In genomic region chr17:34465756-34466155, GRCh38 we compare ENCODE assay signal across 25 cellular contexts.
DNase-seq lines count a peak whose midpoint lies in the region; ATAC-seq, FAIRE-seq and TF ChIP-seq lines count a peak whose summit lies in the region.
"Had no signal": no experiment of that assay in that cellular context is flagged by ENCODE, and none has a peak within 500 bp of the region (broad histone marks: within the 10 kb centered on the region; RNA-seq: fewer than 3 reads in every experiment).

No MANE protein-coding gene starts in this region.

- H3K36me3 ChIP-seq in HEK293 (ENCODE audit: control insufficient read depth in 2 of 2, insufficient read depth in 1 of 2, low read length in 2 of 2) (no peaks in the 10 kb centered on the region), K562 (ENCODE audit: control insufficient read depth, insufficient read depth, low read length) (no peaks in the 10 kb centered on the region)
- H3K36me3 ChIP-seq in CD4-positive, alpha-beta memory T cell (ENCODE audit: insufficient read depth, low read length) = no peaks in the 10 kb centered on the region
- H3K36me3 ChIP-seq: Peyer's patch had no signal

- peaks cover 38% of the 10 kb centered on the region for H3K27me3 Mint-ChIP-seq in neural crest cell (ENCODE audit: low read depth)
- H3K27me3 Mint-ChIP-seq in CD4-positive, alpha-beta memory T cell = peaks cover 24 to 30% of the 10 kb centered on the region in 2 donors

- no peaks in the 10 kb centered on the region; the same call in 1 of the 2 replicates for H4K20me1 ChIP-seq in K562 (replicated peaks; ENCODE audit: control insufficient read depth, insufficient read depth, low read length)

- POLR2A ChIA-PET in HEK293 (lab: Yijun Ruan, JAX) = no interaction called here
- POLR2A ChIA-PET in K562 (lab: Yijun Ruan, JAX) = interaction anchor here (0.7 kb wide), 1 partner anchor 12 kb away, joined by 3 read pairs; no protein-coding TSS in a partner anchor
- POLR2A ChIA-PET in CD4-positive, alpha-beta memory T cell (lab: Charles Lee; ENCODE audit: partially characterized antibody) = no interaction called here

- peaks cover 2 to 35% of the 10 kb centered on the region in 2 experiments; a peak in 1 of 5 replicates for H3K27me3 ChIP-seq in K562 (ENCODE audit: control insufficient read depth in 2 of 2, insufficient read depth in 2 of 2, low read length in 2 of 2)
- H3K27me3 ChIP-seq in CD4-positive, alpha-beta memory T cell (ENCODE audit: insufficient read depth, low read length) = no peaks in the 10 kb centered on the region
- H3K27me3 ChIP-seq: Peyer's patch had no signal

- no peak for TF ChIP-seq EP300 in K562 (IDR thresholded peaks at IDR 0.05; ENCODE audit: low read length)

- no peak for TF ChIP-seq RAD21 in K562 (CRISPR knock-in tag; conservative IDR thresholded peaks at IDR 0.05 in 1 of 2, IDR thresholded peaks at IDR 0.05 in 1 of 2)

- H3K9me3 Mint-ChIP-seq in neural crest cell = no peaks in the 10 kb centered on the region
- no peaks in the 10 kb centered on the region for H3K9me3 Mint-ChIP-seq in CD4-positive, alpha-beta memory T cell

- H3K9me3 ChIP-seq in HEK293 (ENCODE audit: control insufficient read depth, insufficient read depth, low read depth, low read length) (no peaks in the 10 kb centered on the region), K562 (replicated peaks; ENCODE audit: control insufficient read depth, insufficient read depth, low read depth, low read length) (no peaks in the 10 kb centered on the region)
- H3K9me3 ChIP-seq in CD4-positive, alpha-beta memory T cell (ENCODE audit: control insufficient read depth in 1 of 2, low read length in 2 of 2) = no peaks in the 10 kb centered on the region
- H3K9me3 ChIP-seq: Peyer's patch had no signal

- no peak overlapping the region for H3K9ac ChIP-seq in K562 (ENCODE audit: insufficient read depth in 1 of 2, low read depth in 2 of 2, low read length in 2 of 2)
- H3K9ac ChIP-seq: KMS-11 had no signal

- no peak for FAIRE-seq in K562 (lab: Jason Lieb, UNC)
- FAIRE-seq: A204.1, D721Med, H1, HTR-8/SVneo had no signal

- DNase-seq in NCI-H2171 treated with DMSO at 0.1 percent for 48 hours (lab: John Stamatoyannopoulos, UW) (peak; percentile 42), NCI-H2171 (lab: John Stamatoyannopoulos, UW) (no peak), K562 (ENCODE audit: extremely low read depth in 1 of 4, low spot score in 3 of 4) (no peak), neural crest cell (ENCODE audit: low read depth, low spot score) (no peak)
- no peak for DNase-seq in CD4-positive, alpha-beta memory T cell
- DNase-seq in stimulated activated naive CD4-positive, alpha-beta T cell (lab: John Stamatoyannopoulos, UW) = no peak
- DNase-seq: DMS53, EL, NCI-H1694 treated with DMSO at 0.1 percent for 48 hours, NCI-H2081 treated with DMSO at 0.1 percent for 48 hours, NCI-H2227 treated with DMSO at 0.1 percent for 48 hours, NCI-H510A, NCI-H748 treated with DMSO at 0.1 percent for 48 hours, Peyer's patch, SIG-M5 had no signal

- TF ChIP-seq POLR2A in K562 (conservative IDR thresholded peaks at IDR 0.05) = no peak

- H3K4me3 ChIP-seq in HEK293 (ENCODE audit: low read depth, low read length) = no peak overlapping the region
- H3K4me3 ChIP-seq in K562 = no peak overlapping the region
- H3K4me3 ChIP-seq in CD4-positive, alpha-beta memory T cell (ENCODE audit: low read length in 2 of 2) = no peak overlapping the region
- H3K4me3 ChIP-seq: Peyer's patch had no signal

- no peak for TF ChIP-seq CTCF in HEK293 (tag by site-specific recombination; IDR thresholded peaks at IDR 0.05)
- no peak for TF ChIP-seq CTCF in K562 (IDR thresholded peaks at IDR 0.05 in 2 of 3, conservative IDR thresholded peaks at IDR 0.05 in 1 of 3; ENCODE audit: insufficient read depth in 2 of 3, low read depth in 1 of 3, low read length in 3 of 3)
- TF ChIP-seq CTCF in neural crest cell (conservative IDR thresholded peaks at IDR 0.05) = no peak

- CTCF ChIA-PET in HEK293 (lab: Yijun Ruan, JAX) = no interaction called here
- CTCF ChIA-PET in K562 (lab: Yijun Ruan, JAX; ENCODE audit: low intra/inter-chr PET ratio) = no interaction called here
- CTCF ChIA-PET in CD4-positive, alpha-beta memory T cell (lab: Charles Lee; ENCODE audit: partially characterized antibody) = no interaction called here

- no peaks in the 10 kb centered on the region for H3K36me3 Mint-ChIP-seq in neural crest cell (ENCODE audit: low read depth)
- H3K36me3 Mint-ChIP-seq in CD4-positive, alpha-beta memory T cell = no peaks in the 10 kb centered on the region

- H3K27ac ChIP-seq in HEK293 (ENCODE audit: extremely low read depth, low read depth, low read length) (no peak overlapping the region), K562 (ENCODE audit: extremely low read depth, low read depth, low read length) (no peak overlapping the region)
- H3K27ac ChIP-seq in CD4-positive, alpha-beta memory T cell (ENCODE audit: low read depth, low read length) = no peak overlapping the region
- H3K27ac ChIP-seq: C4-2B, KMS-11, Peyer's patch had no signal

- H3K27ac Mint-ChIP-seq in neural crest cell (ENCODE audit: unreplicated experiment) = peak overlapping the region; percentile 24
- peak overlapping the region in 1 of 7 donors; percentile 44 for H3K27ac Mint-ChIP-seq in CD4-positive, alpha-beta memory T cell

- no peaks in the 10 kb centered on the region for H3K79me2 ChIP-seq in K562 (ENCODE audit: control insufficient read depth, insufficient read depth, low read length)

- ATAC-seq in K562 (no peak), HG02870 (IDR thresholded peaks at IDR 0.05; ENCODE audit: unreplicated experiment) (no peak)
- ATAC-seq: HCT116, SK-N-SH treated with all-trans-retinoic acid at 6 μM for 48 hours had no signal

- no peak overlapping the region for H3K4me2 ChIP-seq in K562 (ENCODE audit: insufficient read depth, low read length)
- H3K4me2 ChIP-seq: KMS-11 had no signal

- no peaks in the 10 kb centered on the region for H3K4me1 ChIP-seq in HEK293 (ENCODE audit: control insufficient read depth, insufficient read depth, low read length)
- H3K4me1 ChIP-seq in K562 (replicated peaks in 1 of 2; ENCODE audit: control insufficient read depth in 2 of 2, insufficient read depth in 2 of 2, low read length in 2 of 2) = no peaks in the 10 kb centered on the region
- no peaks in the 10 kb centered on the region for H3K4me1 ChIP-seq in CD4-positive, alpha-beta memory T cell (ENCODE audit: insufficient read depth, low read length)
- H3K4me1 ChIP-seq: Peyer's patch had no signal

- in situ Hi-C loops in K562 (cut with MboI) = no loop called here

- intact Hi-C loops in K562 (cut with micrococcal nuclease) = no loop called here
- intact Hi-C loops in CD4-positive, alpha-beta memory T cell (cut with micrococcal nuclease) = no loop called here

- H3K4me1 Mint-ChIP-seq in neural crest cell = no peaks in the 10 kb centered on the region
- no peaks in the 10 kb centered on the region for H3K4me1 Mint-ChIP-seq in CD4-positive, alpha-beta memory T cell

- H2AFZ ChIP-seq in K562 (ENCODE audit: low read depth, low read length) = no peak overlapping the region

- whole genome bisulfite sequencing in K562 (ENCODE audit: insufficient coverage, low coverage, missing lambda C conversion rate) = 0% methylated on average over 8 of the region's 8 CpGs

- H3K9me1 ChIP-seq in K562 (ENCODE audit: control insufficient read depth, insufficient read depth, low read length) = no peaks in the 10 kb centered on the region

- no TSS peak for BruUV-seq in K562 (replicated peaks; lab: Mats Ljungman, UMichigan)

- no peak overlapping the region for H3K4me3 Mint-ChIP-seq in neural crest cell
- H3K4me3 Mint-ChIP-seq in CD4-positive, alpha-beta memory T cell = no peak overlapping the region

TF ChIP-seq in HEK293, 187 proteins besides CTCF, POLR2A, EP300 and RAD21:
- TF ChIP-seq KLF17 (tag by site-specific recombination; IDR thresholded peaks at IDR 0.05) (peak; percentile 71), EGR2 (tag by site-specific recombination; IDR thresholded peaks at IDR 0.05; ENCODE audit: low read depth) (no peak)

TF ChIP-seq in K562, 482 proteins besides CTCF, POLR2A, EP300 and RAD21 (continues in another document):
- TF ChIP-seq PBX2 (CRISPR knock-in tag; IDR thresholded peaks at IDR 0.05; ENCODE audit: low read depth) (no peak), PBX2 (tag; conservative IDR thresholded peaks at IDR 0.05; ENCODE audit: low read depth) (0 out of 2 replicates have a peak, but pooled peaks have one; percentile 10), NFE2L1 (tag; IDR thresholded peaks at IDR 0.05; ENCODE audit: borderline replicate concordance, low read depth) (no peak), RFX5 (IDR thresholded peaks at IDR 0.05; ENCODE audit: low read depth, low read length) (no peak), BRD4 (IDR thresholded peaks at IDR 0.05) (no peak), ARID3A (IDR thresholded peaks at IDR 0.05; ENCODE audit: borderline replicate concordance, low read depth, low read length) (no peak)
